ENCODE assay signal across 14 cellular contexts in the genomic region with DNA sequence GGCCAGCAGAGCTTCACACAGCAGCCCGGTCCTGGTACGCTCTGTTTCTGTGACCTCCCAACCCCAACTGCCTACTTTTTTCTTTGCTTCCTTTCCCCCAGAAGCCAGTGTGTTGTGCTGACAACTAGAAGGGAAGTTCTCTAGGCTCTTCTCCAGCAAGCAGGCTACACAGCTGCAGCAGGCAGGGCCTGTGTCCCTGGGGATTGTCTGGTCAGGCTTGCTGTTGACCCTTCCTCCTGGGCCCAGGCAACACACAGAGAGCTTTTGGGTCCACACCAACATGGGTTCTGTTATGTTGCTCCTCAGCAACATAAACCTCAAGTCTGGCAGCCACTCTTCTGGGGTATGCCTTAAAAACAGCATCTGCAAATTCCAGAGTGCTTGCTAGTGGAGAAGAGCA. TPM values are rescaled to one million over a fixed set of nuclear protein-coding genes. Genes with fewer than 3 reads are reported as not detected.
DNase-seq lines count a peak whose midpoint lies in the region; ATAC-seq, FAIRE-seq and TF ChIP-seq lines count a peak whose summit lies in the region.
"Had no signal": no experiment of that assay in that cellular context is flagged by ENCODE, and none has a peak within 500 bp of the region (broad histone marks: within the 10 kb centered on the region; RNA-seq: fewer than 3 reads in every experiment).

No MANE protein-coding gene starts in this region.

- TF ChIP-seq RAD21 in liver (IDR thresholded peaks at IDR 0.05) (no peak), HepG2 (CRISPR knock-in tag; IDR thresholded peaks at IDR 0.05) (no peak)

- no peaks in the 10 kb centered on the region for H4K20me1 ChIP-seq in HepG2 (ENCODE audit: insufficient read depth, low read length)

- DNase-seq in HepG2 (ENCODE audit: low spot score) = no peak
- peak; percentile 53 to 77 for DNase-seq in heart right ventricle
- peak in 1 of 6 donors; percentile 15 for DNase-seq in pancreas
- DNase-seq in GOT3 (lab: John Stamatoyannopoulos, UW) = no peak
- no peak for DNase-seq in GM19238 (ENCODE audit: insufficient read length, low spot score)
- no peak for DNase-seq in left colon
- DNase-seq: activated CD4-positive, CD25-positive, alpha-beta regulatory T cell; amniotic stem cell; DMS 273 treated with DMSO at 0.1 percent for 48 hours had no signal

- TF ChIP-seq EP300 in HepG2 (IDR thresholded peaks at IDR 0.05; ENCODE audit: low read depth in 2 of 2, low read length in 2 of 2) = no peak
- no peak for TF ChIP-seq EP300 in HepG2 (CRISPR knock-in tag; IDR thresholded peaks at IDR 0.05; ENCODE audit: borderline replicate concordance)

- POLR2A ChIA-PET in HepG2 (lab: Yijun Ruan, JAX) = no interaction called here

- H3K79me2 ChIP-seq in HepG2 (ENCODE audit: insufficient read depth, low read length) = no peaks in the 10 kb centered on the region

- in situ Hi-C loops in HepG2 (cut with HindIII; ENCODE audit: extremely low pct_ligation_motif_present, low pct_unique_long_range_greater_than_20kb) = loop anchor here (5.0 kb wide), 1 partner anchor 435 kb away; no protein-coding TSS in a partner anchor

- no peak for TF ChIP-seq POLR2A in HepG2 (IDR thresholded peaks at IDR 0.05; ENCODE audit: insufficient read depth in 1 of 2, low read depth in 2 of 2, low read length in 2 of 2)

- no peaks in the 10 kb centered on the region for H3K9me3 ChIP-seq in liver (ENCODE audit: control insufficient read depth in 4 of 4, low read length in 3 of 4)
- H3K9me3 ChIP-seq in HepG2 (ENCODE audit: low read length) = no peaks in the 10 kb centered on the region
- no peaks in the 10 kb centered on the region for H3K9me3 ChIP-seq in heart right ventricle
- no peaks in the 10 kb centered on the region for H3K9me3 ChIP-seq in pancreas
- H3K9me3 ChIP-seq: transverse colon had no signal

- H3K9ac ChIP-seq in liver (ENCODE audit: low read depth in 1 of 2, low read length in 2 of 2) (no peak overlapping the region), HepG2 (ENCODE audit: insufficient read depth, low read depth, low read length) (no peak overlapping the region)

- H3K4me1 ChIP-seq in liver (ENCODE audit: control insufficient read depth in 4 of 4, insufficient read depth in 4 of 4, low read length in 3 of 4) (no peaks in the 10 kb centered on the region), HepG2 (ENCODE audit: insufficient read depth, low read length) (peaks cover 6% of the 10 kb centered on the region), heart right ventricle (peaks cover 19 to 71% (median 36%) of the 10 kb centered on the region in 9 donors), pancreas (no peaks in the 10 kb centered on the region)
- H3K4me1 ChIP-seq: transverse colon had no signal

- H3K27me3 ChIP-seq in liver (ENCODE audit: control insufficient read depth in 4 of 4, insufficient read depth in 4 of 4, low read length in 3 of 4) (no peaks in the 10 kb centered on the region), HepG2 (ENCODE audit: control insufficient read depth in 1 of 2, insufficient read depth in 2 of 2, low read length in 2 of 2) (no peaks in the 10 kb centered on the region), heart right ventricle (no peaks in the 10 kb centered on the region), pancreas (no peaks in the 10 kb centered on the region)
- H3K27me3 ChIP-seq: transverse colon had no signal

- intact Hi-C loops in HepG2 (cut with micrococcal nuclease; ENCODE audit: unreplicated experiment) (loop anchor here (1.0 kb wide), 1 partner anchor 389 kb away; no protein-coding TSS in a partner anchor), heart right ventricle (cut with DNase I) (loop anchor here in 5 of 10 donors (2.0 to 10.0 kb wide), 6 partner anchors 142 to 718 kb away; a partner anchor contains a TSS), pancreas (cut with DNase I) (loop anchor here in 2 of 3 donors (10.0 kb wide), 1 partner anchor 438 kb away; no protein-coding TSS in a partner anchor), left colon (cut with DNase I, micrococcal nuclease) (loop anchor here in 1 of 2 donors (10.0 kb wide), 1 partner anchor 72 kb away; no protein-coding TSS in a partner anchor)

- H3K36me3 ChIP-seq in liver (ENCODE audit: control insufficient read depth in 4 of 4, insufficient read depth in 3 of 4, low read depth in 1 of 4, low read length in 3 of 4) (no peaks in the 10 kb centered on the region), HepG2 (replicated peaks in 1 of 2; ENCODE audit: control insufficient read depth in 1 of 2, insufficient read depth in 2 of 2, low read length in 2 of 2) (peaks cover 0 to 4% of the 10 kb centered on the region in 2 experiments; a peak in 1 of 5 replicates), heart right ventricle (peaks cover 0 to 24% (median 0%) of the 10 kb centered on the region in 9 donors), pancreas (no peaks in the 10 kb centered on the region)
- H3K36me3 ChIP-seq: transverse colon had no signal

- FAIRE-seq in HepG2 (lab: Jason Lieb, UNC) (no peak), pancreas (lab: Jason Lieb, UNC) (no peak)
- FAIRE-seq: A204.1 had no signal

- no peak overlapping the region for H3K4me3 ChIP-seq in liver (ENCODE audit: low read depth in 1 of 3, low read length in 3 of 3)
- no peak overlapping the region for H3K4me3 ChIP-seq in HepG2 (replicated peaks in 1 of 3; ENCODE audit: insufficient read depth in 1 of 3, low read depth in 2 of 3, low read length in 3 of 3)
- no peak overlapping the region for H3K4me3 ChIP-seq in heart right ventricle
- no peak overlapping the region for H3K4me3 ChIP-seq in pancreas
- H3K4me3 ChIP-seq: smooth muscle cell, transverse colon had no signal

- no peak for TF ChIP-seq CTCF in liver (IDR thresholded peaks at IDR 0.05; ENCODE audit: low read depth, low read length, missing input control)
- no peak for TF ChIP-seq CTCF in HepG2 (CRISPR knock-in tag; IDR thresholded peaks at IDR 0.05)
- TF ChIP-seq CTCF in heart right ventricle (IDR thresholded peaks at IDR 0.05) = no peak
- TF ChIP-seq CTCF in pancreas (IDR thresholded peaks at IDR 0.05) = no peak

- no TSS peak for BruUV-seq in HepG2 (replicated peaks; lab: Mats Ljungman, UMichigan)

- no peak for ATAC-seq in HepG2
- ATAC-seq in heart right ventricle = peak; percentile 58 to 88 (median 82)
- peak in 3 of 4 donors; percentile 37 to 55 (median 46) for ATAC-seq in pancreas
- no peak for ATAC-seq in HG03460 (IDR thresholded peaks at IDR 0.05; ENCODE audit: unreplicated experiment)
- ATAC-seq in left colon = no peak

- no peak overlapping the region for H2AFZ ChIP-seq in HepG2 (ENCODE audit: low read length)

- CTCF ChIA-PET in HepG2 (lab: Yijun Ruan, JAX; ENCODE audit: low intra/inter-chr PET ratio, low total read pairs) = interaction anchor here (1.8 to 2.0 kb wide), 2 partner anchors 390 to 436 kb away, joined by 10 to 15 read pairs; no protein-coding TSS in a partner anchor

- WGBS in liver = 86% methylated on average over 2 of the region's 2 CpGs
- WGBS in HepG2 (ENCODE audit: low lambda C conversion rate) = 95% methylated on average over 2 of the region's 2 CpGs
- 49 to 54% methylated on average over 2 of the region's 2 CpGs for WGBS in heart right ventricle, 2 donors
- WGBS in pancreas, 2 donors = 86 to 90% methylated on average over 2 of the region's 2 CpGs

- H3K27ac ChIP-seq in liver (ENCODE audit: low read depth in 1 of 2, low read length in 2 of 2) = no peak overlapping the region
- no peak overlapping the region for H3K27ac ChIP-seq in HepG2 (ENCODE audit: extremely low read length, insufficient read depth, low read length)
- peak overlapping the region in 9 of 10 donors; percentile 38 to 73 (median 59) for H3K27ac ChIP-seq in heart right ventricle
- H3K27ac ChIP-seq in pancreas = no peak overlapping the region
- H3K27ac ChIP-seq: transverse colon had no signal

- no peak overlapping the region for H3K4me2 ChIP-seq in HepG2 (ENCODE audit: low read depth, low read length)
- H3K4me2 ChIP-seq: smooth muscle cell had no signal

RNA-seq across cellular contexts. Expression of a gene that starts 36.2 kb away (rescaled TPM):
- total RNA-seq in liver (10 to 100 TPM; 77.2 to 82.8 TPM), HepG2 (2016; rRNA removed; fragmentation: Illumina TruSeq; extraction: Trizol) (102 and 170 TPM in 2 replicates), heart right ventricle (100 to 1,000 TPM in 5 of 10 donors, 10 to 100 TPM in 5; 82.6 to 118 (median 98.7) TPM), pancreas (100 to 1,000 TPM in 2 of 6 donors, 10 to 100 TPM in 4; 71.6 to 158 (median 88.5) TPM), left colon (100 to 1,000 TPM; 708 to 954 TPM)
- polyA plus RNA-seq in liver (10 to 100 TPM; 49.3 to 80.2 TPM), HepG2 (2011; rRNA removed) (155 and 167 TPM in 2 replicates), heart right ventricle (100 to 1,000 TPM in 1 of 2 donors, 10 to 100 TPM in 1; 52.2 to 159 TPM), pancreas (100 to 1,000 TPM in 1 of 2 donors, 10 to 100 TPM in 1; 86.7 to 173 TPM)
- 51.2 and 62.4 TPM in 2 replicates for total RNA-seq in HepG2 (2016; cell fraction: cytosol; rRNA removed; fragmentation: Illumina TruSeq; extraction: Trizol; ENCODE audit: low read depth)
- total RNA-seq in HepG2 (2016; cell fraction: insoluble cytoplasmic fraction; rRNA removed; fragmentation: Illumina TruSeq; extraction: Trizol) = 108 and 171 TPM in 2 replicates
- 109 and 138 TPM in 2 replicates for total RNA-seq in HepG2 (2016; cell fraction: membrane; rRNA removed; fragmentation: Illumina TruSeq; extraction: Trizol)
- 128 and 152 TPM in 2 replicates for total RNA-seq in HepG2 (2016; cell fraction: nucleus; rRNA removed; fragmentation: Illumina TruSeq; extraction: Trizol)
- 231 and 297 TPM in 2 replicates for polyA plus RNA-seq in HepG2 (2011; cell fraction: cytosol; rRNA removed)
- polyA plus RNA-seq in HepG2 (2011; cell fraction: nucleus; rRNA removed) = 56.3 and 77.8 TPM in 2 replicates
- 134 and 159 TPM in 2 replicates for polyA plus RNA-seq in HepG2 (2012)
- 52.0 and 77.5 TPM in 2 replicates for polyA plus RNA-seq in HepG2 (2016; cell fraction: cytosol; fragmentation: Illumina TruSeq; extraction: Trizol; ENCODE audit: low read depth)
- polyA plus RNA-seq in HepG2 (2016; cell fraction: insoluble cytoplasmic fraction; fragmentation: Illumina TruSeq; extraction: Trizol; ENCODE audit: low read depth) = 105 and 130 TPM in 2 replicates
- polyA plus RNA-seq in HepG2 (2016; cell fraction: membrane; fragmentation: Illumina TruSeq; extraction: Trizol; ENCODE audit: low read depth) = 93.2 and 115 TPM in 2 replicates
- polyA plus RNA-seq in HepG2 (2016; cell fraction: nucleus; fragmentation: Illumina TruSeq; extraction: Trizol; ENCODE audit: insufficient read depth, low read depth) = 217 and 229 TPM in 2 replicates
- 238 and 277 TPM in 2 replicates for polyA minus RNA-seq in HepG2 (2011; rRNA and poly(A)+ RNA removed; ENCODE audit: low replicate concordance)
- 83.9 and 119 TPM in 2 replicates for polyA minus RNA-seq in HepG2 (2011; cell fraction: cytosol; rRNA and poly(A)+ RNA removed)
- polyA minus RNA-seq in HepG2 (2011; cell fraction: nucleus; rRNA and poly(A)+ RNA removed) = 38.1 and 56.6 TPM in 2 replicates

Comparison
In these comparisons a context has a peak if more than half of its experiments do, and no peak if none do; other contexts are left out.
1. H3K27ac ChIP-seq: peak in heart right ventricle (9 of 10); none in liver (0 of 2), HepG2 (single experiment) and pancreas (0 of 4).
2. ATAC-seq: peak in heart right ventricle (8 of 8) and pancreas (3 of 4); none in HepG2 (single experiment), HG03460 (single experiment) and left colon (single experiment).
3. DNase-seq: peak in heart right ventricle (2 of 2); none in HepG2 (single experiment), GOT3 (single experiment), GM19238 (single experiment) and left colon (0 of 2).